1 cellular context compared by ENCODE assay signal in genomic region chr22:25750569-25751173, GRCh38.
TF ChIP-seq lines count a peak whose summit lies in the region.

No MANE protein-coding gene starts in this region.

TF ChIP-seq in GM23338, 12 proteins besides CTCF, POLR2A, EP300 and RAD21 (continued from another document):
- no peak for TF ChIP-seq ZNF462 (CRISPR knock-in tag; IDR thresholded peaks at IDR 0.05)
